In genomic region chr22:35627267-35628041, GRCh38 we compare ENCODE assay signal across 1 cellular context.
TF ChIP-seq lines count a peak whose summit lies in the region.

No MANE protein-coding gene starts in this region.

TF ChIP-seq in HEK293, 187 proteins besides CTCF, POLR2A, EP300 and RAD21 (continued from another document and continues in another):
- TF ChIP-seq ATF2 (tag by site-specific recombination; IDR thresholded peaks at IDR 0.05; ENCODE audit: low read depth) (no peak), ZNF768 (tag by site-specific recombination; IDR thresholded peaks at IDR 0.05) (no peak), INSM2 (tag by site-specific recombination; IDR thresholded peaks at IDR 0.05) (no peak), HIC1 (tag by site-specific recombination; IDR thresholded peaks at IDR 0.05) (peak; percentile 64; the same call in 1 of the 2 replicates), ZSCAN23 (tag by site-specific recombination; IDR thresholded peaks at IDR 0.05) (0 out of 2 replicates have a peak, but pooled peaks have one; percentile 12), ZNF677 (tag by site-specific recombination; IDR thresholded peaks at IDR 0.05) (no peak), ZBTB6 (tag by site-specific recombination; IDR thresholded peaks at IDR 0.05) (peak; percentile 15; the same call in 1 of the 2 replicates), ZFHX2 (tag by site-specific recombination; conservative IDR thresholded peaks at IDR 0.05) (peak; percentile 81), TCF7L2 (IDR thresholded peaks at IDR 0.05; ENCODE audit: borderline replicate concordance, low read depth, low read length) (no peak), PRDM4 (tag by site-specific recombination; IDR thresholded peaks at IDR 0.05) (no peak), KLF16 (tag by site-specific recombination; IDR thresholded peaks at IDR 0.05) (peak; percentile 44; the same call in 1 of the 2 replicates), ZNF514 (tag by site-specific recombination; IDR thresholded peaks at IDR 0.05) (no peak), ZNF660 (tag by site-specific recombination; IDR thresholded peaks at IDR 0.05) (no peak), PRDM2 (tag by site-specific recombination; IDR thresholded peaks at IDR 0.05; ENCODE audit: borderline replicate concordance) (no peak), ZNF292 (tag by site-specific recombination; IDR thresholded peaks at IDR 0.05; ENCODE audit: borderline replicate concordance, low read depth) (no peak), ZNF433 (tag by site-specific recombination; IDR thresholded peaks at IDR 0.05; ENCODE audit: low read depth) (no peak), ZNF140 (tag by site-specific recombination; IDR thresholded peaks at IDR 0.05) (no peak), ZNF654 (tag by site-specific recombination; IDR thresholded peaks at IDR 0.05; ENCODE audit: low read depth) (peak; percentile 98), ZNF19 (tag by site-specific recombination; IDR thresholded peaks at IDR 0.05; ENCODE audit: low read depth) (no peak), ZNF530 (tag by site-specific recombination; IDR thresholded peaks at IDR 0.05; ENCODE audit: low read depth) (no peak), BCL11A (tag by site-specific recombination; IDR thresholded peaks at IDR 0.05; ENCODE audit: low read depth) (no peak), KLF17 (tag by site-specific recombination; IDR thresholded peaks at IDR 0.05) (0 out of 2 replicates have a peak, but pooled peaks have one; percentile 77), ZNF664 (tag by site-specific recombination; IDR thresholded peaks at IDR 0.05) (no peak), KLF9 (tag by site-specific recombination; IDR thresholded peaks at IDR 0.05; ENCODE audit: low read depth) (peak; percentile 53; the same call in 1 of the 2 replicates), KLF1 (tag by site-specific recombination; IDR thresholded peaks at IDR 0.05) (peak; percentile 75; the same call in 1 of the 2 replicates), ZNF214 (tag by site-specific recombination; IDR thresholded peaks at IDR 0.05; ENCODE audit: borderline replicate concordance) (no peak), ZNF658 (tag by site-specific recombination; IDR thresholded peaks at IDR 0.05) (no peak), PRDM6 (tag by site-specific recombination; IDR thresholded peaks at IDR 0.05) (no peak), ZNF518A (tag by site-specific recombination; conservative IDR thresholded peaks at IDR 0.05; ENCODE audit: low read depth) (no peak), YY1 (tag by site-specific recombination; IDR thresholded peaks at IDR 0.05) (0 out of 2 replicates have a peak, but pooled peaks have one; percentile 23), ZNF423 (tag by site-specific recombination; IDR thresholded peaks at IDR 0.05) (no peak)
